8 cellular contexts compared by ENCODE assay signal in genomic region chr9:127763918-127764384, GRCh38. TPM values are rescaled to one million over a fixed set of nuclear protein-coding genes. Genes with fewer than 3 reads are reported as not detected.
DNase-seq lines count a peak whose midpoint lies in the region; ATAC-seq and TF ChIP-seq lines count a peak whose summit lies in the region.

No MANE protein-coding gene starts in this region.

- peak; percentile 53 for TF ChIP-seq CTCF in upper lobe of right lung (IDR thresholded peaks at IDR 0.05)

- H3K27me3 Mint-ChIP-seq in CD8-positive, alpha-beta memory T cell, result peaks cover 0 to 3% of the 10 kb centered on the region in 2 donors
- no peaks in the 10 kb centered on the region for H3K27me3 Mint-ChIP-seq in activated naive CD8-positive, alpha-beta T cell treated with anti-CD3 and anti-CD28 coated beads, Interleukin-2, amount 10 ng/mL, durations not matched to agents 7 days and 5 days

- peaks cover 14% of the 10 kb centered on the region for H3K36me3 ChIP-seq in CD8-positive, alpha-beta memory T cell (ENCODE audit: insufficient read depth, low read length)
- no peaks in the 10 kb centered on the region for H3K36me3 ChIP-seq in upper lobe of right lung

- H3K4me3 Mint-ChIP-seq in CD8-positive, alpha-beta memory T cell, result peak overlapping the region in 1 of 7 donors; percentile 64
- no peak overlapping the region for H3K4me3 Mint-ChIP-seq in activated naive CD8-positive, alpha-beta T cell treated with anti-CD3 and anti-CD28 coated beads, Interleukin-2, amount 10 ng/mL, durations not matched to agents 7 days and 5 days

- peaks cover 60 to 80% (median 67%) of the 10 kb centered on the region in 3 donors for H3K4me1 Mint-ChIP-seq in CD8-positive, alpha-beta memory T cell
- peaks cover 42% of the 10 kb centered on the region for H3K4me1 Mint-ChIP-seq in activated naive CD8-positive, alpha-beta T cell treated with anti-CD3 and anti-CD28 coated beads, Interleukin-2, amount 10 ng/mL, durations not matched to agents 7 days and 5 days

- no peak overlapping the region for H3K27ac ChIP-seq in CD8-positive, alpha-beta memory T cell (ENCODE audit: low read depth, low read length)
- peak overlapping the region; percentile 84 for H3K27ac ChIP-seq in upper lobe of right lung

- POLR2A ChIA-PET in CD8-positive, alpha-beta memory T cell (lab: Charles Lee), result no interaction called here
- POLR2A ChIA-PET in activated naive CD8-positive, alpha-beta T cell treated with anti-CD3 and anti-CD28 coated beads, Interleukin-2, amount 10 ng/mL, durations not matched to agents 7 days and 5 days (lab: Charles Lee), result interaction anchor here (1.3 to 1.5 kb wide), 2 partner anchors 18 to 106 kb away, joined by 3 read pairs; no protein-coding TSS in a partner anchor

- H3K4me3 ChIP-seq in CD8-positive, alpha-beta memory T cell (ENCODE audit: low read length), result no peak overlapping the region
- H3K4me3 ChIP-seq in upper lobe of right lung, result no peak overlapping the region

- H3K4me1 ChIP-seq in CD8-positive, alpha-beta memory T cell (ENCODE audit: insufficient read depth, low read length), result peaks cover 58% of the 10 kb centered on the region
- peaks cover 16% of the 10 kb centered on the region for H3K4me1 ChIP-seq in upper lobe of right lung

- H3K27me3 ChIP-seq in CD8-positive, alpha-beta memory T cell (ENCODE audit: insufficient read depth, low read length, poor library complexity, severe bottlenecking), result no peaks in the 10 kb centered on the region
- H3K27me3 ChIP-seq in upper lobe of right lung, result no peaks in the 10 kb centered on the region

- CTCF ChIA-PET in CD8-positive, alpha-beta memory T cell (lab: Charles Lee), result interaction anchor here (1.6 to 3.4 kb wide), 2 partner anchors 20 to 106 kb away, joined by 7 to 18 read pairs; no protein-coding TSS in a partner anchor

- no peaks in the 10 kb centered on the region for H3K9me3 ChIP-seq in CD8-positive, alpha-beta memory T cell (ENCODE audit: low read length)
- no peaks in the 10 kb centered on the region for H3K9me3 ChIP-seq in upper lobe of right lung

- peak overlapping the region; percentile 57 to 94 (median 72) for H3K27ac Mint-ChIP-seq in CD8-positive, alpha-beta memory T cell
- peak overlapping the region; percentile 69 for H3K27ac Mint-ChIP-seq in activated naive CD8-positive, alpha-beta T cell treated with anti-CD3 and anti-CD28 coated beads, Interleukin-2, amount 10 ng/mL, durations not matched to agents 7 days and 5 days

- no peak for ATAC-seq in activated naive CD8-positive, alpha-beta T cell treated with anti-CD3 and anti-CD28 coated beads, Interleukin-2, amount 10 ng/mL, durations not matched to agents 7 days and 5 days (ENCODE audit: low read depth)
- ATAC-seq in left colon, result peak; percentile 76
- peak; percentile 81 for ATAC-seq in upper lobe of right lung
- no peak for ATAC-seq in GM18907 (IDR thresholded peaks at IDR 0.05; ENCODE audit: unreplicated experiment)
- no peak for ATAC-seq in GM21786 (IDR thresholded peaks at IDR 0.05; ENCODE audit: unreplicated experiment)

- in situ Hi-C loops in KBM-7 (cut with MboI; ENCODE audit: low pct_unique_long_range_greater_than_20kb, low sequenced_read_pairs), result no loop called here

- H3K9me3 Mint-ChIP-seq in CD8-positive, alpha-beta memory T cell, result no peaks in the 10 kb centered on the region
- H3K9me3 Mint-ChIP-seq in activated naive CD8-positive, alpha-beta T cell treated with anti-CD3 and anti-CD28 coated beads, Interleukin-2, amount 10 ng/mL, durations not matched to agents 7 days and 5 days, result no peaks in the 10 kb centered on the region

- peaks cover 0 to 74% (median 11%) of the 10 kb centered on the region in 3 donors for H3K36me3 Mint-ChIP-seq in CD8-positive, alpha-beta memory T cell
- H3K36me3 Mint-ChIP-seq in activated naive CD8-positive, alpha-beta T cell treated with anti-CD3 and anti-CD28 coated beads, Interleukin-2, amount 10 ng/mL, durations not matched to agents 7 days and 5 days, result peaks cover 52% of the 10 kb centered on the region

- intact Hi-C loops in left colon (cut with DNase I, micrococcal nuclease) (no loop called here), upper lobe of right lung (cut with DNase I) (no loop called here)

- peak in 1 of 5 donors; percentile 23 for DNase-seq in CD8-positive, alpha-beta memory T cell
- DNase-seq in KBM-7 (peak; percentile 62), left colon (peak in 1 of 2 donors; percentile 66), upper lobe of right lung (peak; percentile 79), NCI-H1436 treated with DMSO at 0.1 percent for 48 hours (lab: John Stamatoyannopoulos, UW) (no peak)
- DNase-seq in activated naive CD8-positive, alpha-beta T cell treated with anti-CD3 and anti-CD28 coated beads, Interleukin-2, amount 10 ng/mL, durations not matched to agents 7 days and 5 days, result no peak

RNA-seq across cellular contexts. Expression of gene SH2D3C, which starts 14.5 kb away (rescaled TPM):
- total RNA-seq in CD8-positive, alpha-beta memory T cell, result 10 to 100 TPM; 13.9 to 14.1 TPM
- 50.7 TPM for polyA plus RNA-seq in CD8-positive, alpha-beta memory T cell
- 10 to 100 TPM; 64.6 to 67.1 TPM for total RNA-seq in activated naive CD8-positive, alpha-beta T cell treated with anti-CD3 and anti-CD28 coated beads, Interleukin-2, amount 10 ng/mL, durations not matched to agents 7 days and 5 days
- total RNA-seq in left colon (1 to 10 TPM; 2.8 to 3.1 TPM), upper lobe of right lung (85.3 TPM)

RNA-seq across cellular contexts. Expression of gene CDK9, which starts 21.9 kb away (rescaled TPM):
- total RNA-seq in CD8-positive, alpha-beta memory T cell, result 100 to 1,000 TPM; 108 to 111 TPM
- polyA plus RNA-seq in CD8-positive, alpha-beta memory T cell, result 72.3 TPM
- 100 to 1,000 TPM; 134 to 136 TPM for total RNA-seq in activated naive CD8-positive, alpha-beta T cell treated with anti-CD3 and anti-CD28 coated beads, Interleukin-2, amount 10 ng/mL, durations not matched to agents 7 days and 5 days
- total RNA-seq in left colon (10 to 100 TPM; 70.4 to 87.4 TPM), upper lobe of right lung (99.1 TPM)

RNA-seq across cellular contexts. Expression of gene TOR2A, which starts 28.9 kb away (rescaled TPM):
- 10 to 100 TPM; 30.7 to 33.7 TPM for total RNA-seq in CD8-positive, alpha-beta memory T cell
- polyA plus RNA-seq in CD8-positive, alpha-beta memory T cell, result 37.0 TPM
- 10 to 100 TPM; 21.7 to 24.4 TPM for total RNA-seq in activated naive CD8-positive, alpha-beta T cell treated with anti-CD3 and anti-CD28 coated beads, Interleukin-2, amount 10 ng/mL, durations not matched to agents 7 days and 5 days
- 10 to 100 TPM; 32.0 to 32.7 TPM for total RNA-seq in left colon
- 17.3 TPM for total RNA-seq in upper lobe of right lung

RNA-seq across cellular contexts. Expression of gene FPGS, which starts 38.7 kb away (rescaled TPM):
- 100 to 1,000 TPM; 110 to 111 TPM for total RNA-seq in CD8-positive, alpha-beta memory T cell
- 68.0 TPM for polyA plus RNA-seq in CD8-positive, alpha-beta memory T cell
- total RNA-seq in activated naive CD8-positive, alpha-beta T cell treated with anti-CD3 and anti-CD28 coated beads, Interleukin-2, amount 10 ng/mL, durations not matched to agents 7 days and 5 days, result 100 to 1,000 TPM; 108 to 109 TPM
- total RNA-seq in left colon (10 to 100 TPM; 31.4 to 47.0 TPM), upper lobe of right lung (68.9 TPM)

RNA-seq across cellular contexts. Expression of gene TTC16, which starts 48.1 kb away (rescaled TPM):
- 1 to 10 TPM; 1.6 to 1.8 TPM for total RNA-seq in CD8-positive, alpha-beta memory T cell
- polyA plus RNA-seq in CD8-positive, alpha-beta memory T cell, result 7.1 TPM
- total RNA-seq in activated naive CD8-positive, alpha-beta T cell treated with anti-CD3 and anti-CD28 coated beads, Interleukin-2, amount 10 ng/mL, durations not matched to agents 7 days and 5 days, result 1 to 10 TPM; 4.4 to 5.3 TPM
- total RNA-seq in left colon (under 1 TPM in 1 of 2 donors, not detected in 1; 0.08 TPM), upper lobe of right lung (0.41 TPM)

Comparison
In these comparisons a context has a peak if more than half of its experiments do, and no peak if none do; other contexts are left out.
1. DNase-seq: peak in KBM-7 (single experiment) and upper lobe of right lung (single experiment); none in activated naive CD8-positive, alpha-beta T cell treated with anti-CD3 and anti-CD28 coated beads, Interleukin-2, amount 10 ng/mL, durations not matched to agents 7 days and 5 days (single experiment) and NCI-H1436 treated with DMSO at 0.1 percent for 48 hours (single experiment).
2. ATAC-seq: peak in left colon (single experiment) and upper lobe of right lung (single experiment); none in activated naive CD8-positive, alpha-beta T cell treated with anti-CD3 and anti-CD28 coated beads, Interleukin-2, amount 10 ng/mL, durations not matched to agents 7 days and 5 days (single experiment), GM18907 (single experiment) and GM21786 (single experiment).